ENCODE assay signal across 8 cellular contexts in the genomic region with DNA sequence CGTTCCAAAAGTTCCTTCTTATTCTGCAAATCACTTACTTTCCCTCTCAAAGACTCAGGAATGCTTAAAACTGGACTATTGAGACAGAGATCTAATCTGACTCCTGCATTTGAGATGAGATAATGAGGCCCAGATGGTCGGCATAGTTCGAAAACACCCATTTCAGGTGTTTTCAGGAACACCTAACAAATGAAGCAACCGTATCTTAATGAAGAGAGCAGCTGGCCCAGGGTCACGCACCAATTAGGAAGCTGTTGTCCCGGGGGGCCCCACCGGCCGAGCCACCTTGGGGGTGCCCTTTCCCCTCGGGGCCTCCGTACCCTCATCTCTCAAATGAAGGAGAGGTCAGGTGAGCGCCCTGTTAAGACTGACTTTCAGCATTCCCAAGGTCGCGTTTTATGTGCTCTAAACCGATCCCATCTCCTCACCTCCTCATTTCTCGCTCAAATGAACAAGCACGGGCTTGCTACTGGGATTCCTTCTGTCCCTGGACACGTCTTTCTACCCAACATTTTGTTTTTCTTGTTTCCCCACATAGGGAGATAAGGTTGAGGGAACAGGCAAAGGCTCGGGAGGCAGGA. TPM values are rescaled to one million over a fixed set of nuclear protein-coding genes. Genes with fewer than 3 reads are reported as not detected.
A peak's percentile ranks its signal among the peaks of the same experiment; 100 is the strongest.
DNase-seq lines count a peak whose midpoint lies in the region; ATAC-seq and TF ChIP-seq lines count a peak whose summit lies in the region.

No MANE protein-coding gene starts in this region.

- CTCF ChIA-PET in AG04449 (lab: Yijun Ruan, JAX), result no interaction called here

- TF ChIP-seq CTCF in AG04449 (IDR thresholded peaks at IDR 0.05; ENCODE audit: insufficient read depth, low read length, missing control alignments) (no peak), breast epithelium (IDR thresholded peaks at IDR 0.05) (no peak), liver (IDR thresholded peaks at IDR 0.05; ENCODE audit: low read depth, low read length, missing input control) (no peak), type B pancreatic cell (conservative IDR thresholded peaks at IDR 0.05) (no peak)

- peaks cover 6% of the 10 kb centered on the region for H3K9me3 Mint-ChIP-seq in type B pancreatic cell

- DNase-seq in AG04449 (ENCODE audit: low read depth, low spot score) (no peak), breast epithelium (ENCODE audit: low spot score in 2 of 2) (no peak), type B pancreatic cell (ENCODE audit: extremely low spot score, unreplicated experiment) (no peak), NCI-H1417 treated with DMSO at 0.1 percent for 48 hours (lab: John Stamatoyannopoulos, UW) (no peak), Kasumi-1 (lab: John Stamatoyannopoulos, UW) (no peak)

- H3K4me1 ChIP-seq in breast epithelium (peaks cover 8 to 10% of the 10 kb centered on the region in 2 donors), liver (ENCODE audit: control insufficient read depth in 4 of 4, insufficient read depth in 4 of 4, low read length in 3 of 4) (peaks cover 11 to 30% (median 17%) of the 10 kb centered on the region in 4 donors)

- H3K36me3 Mint-ChIP-seq in type B pancreatic cell, result peaks cover 3% of the 10 kb centered on the region

- H3K4me1 Mint-ChIP-seq in type B pancreatic cell (ENCODE audit: unreplicated experiment), result peaks cover 18% of the 10 kb centered on the region

- H3K9me3 ChIP-seq in breast epithelium, result no peaks in the 10 kb centered on the region
- no peaks in the 10 kb centered on the region for H3K9me3 ChIP-seq in liver (ENCODE audit: control insufficient read depth in 4 of 4, low read length in 3 of 4)

- no peaks in the 10 kb centered on the region for H3K36me3 ChIP-seq in breast epithelium
- H3K36me3 ChIP-seq in liver (ENCODE audit: control insufficient read depth in 4 of 4, insufficient read depth in 3 of 4, low read depth in 1 of 4, low read length in 3 of 4), result peaks cover 0 to 5% (median 1%) of the 10 kb centered on the region in 4 donors

- POLR2A ChIA-PET in AG04449 (lab: Yijun Ruan, JAX), result no interaction called here

- H3K27me3 ChIP-seq in breast epithelium (no peaks in the 10 kb centered on the region), liver (ENCODE audit: control insufficient read depth in 4 of 4, insufficient read depth in 4 of 4, low read length in 3 of 4) (no peaks in the 10 kb centered on the region)

- peak overlapping the region; percentile 92 for H3K4me3 ChIP-seq in AG04449 (ENCODE audit: low read depth, low read length)
- H3K4me3 ChIP-seq in breast epithelium, result peak overlapping the region; percentile 74 to 90 (median 77)
- H3K4me3 ChIP-seq in liver (ENCODE audit: low read depth in 1 of 3, low read length in 3 of 3), result peak overlapping the region; percentile 65 to 97 (median 92)

- TF ChIP-seq POLR2A in breast epithelium (IDR thresholded peaks at IDR 0.05), result no peak

- peaks cover 15% of the 10 kb centered on the region for H3K27me3 Mint-ChIP-seq in type B pancreatic cell

- ATAC-seq in HG03469 (IDR thresholded peaks at IDR 0.05; ENCODE audit: unreplicated experiment) (peak; percentile 10), GM21723 (IDR thresholded peaks at IDR 0.05; ENCODE audit: unreplicated experiment) (no peak)

- 15% methylated on average over 18 of the region's 18 CpGs for WGBS in liver

- TF ChIP-seq RAD21 in liver (IDR thresholded peaks at IDR 0.05), result no peak

- H3K27ac Mint-ChIP-seq in type B pancreatic cell, result peak overlapping the region; percentile 43

- peak overlapping the region; percentile 99 for H3K4me3 Mint-ChIP-seq in type B pancreatic cell

- H3K27ac ChIP-seq in breast epithelium (peak overlapping the region in 1 of 2 donors; percentile 74), liver (ENCODE audit: low read depth in 1 of 2, low read length in 2 of 2) (no peak overlapping the region)

- intact Hi-C loops in breast epithelium (cut with DNase I; ENCODE audit: low total_unique reads), result no loop called here

- H3K9ac ChIP-seq in liver (ENCODE audit: low read depth in 1 of 2, low read length in 2 of 2), result peak overlapping the region in 1 of 2 donors; percentile 43

TF ChIP-seq in liver, 16 proteins besides CTCF, POLR2A, EP300 and RAD21:
- TF ChIP-seq FOXA1 (IDR thresholded peaks at IDR 0.05), result no peak
- no peak for TF ChIP-seq YY1 (IDR thresholded peaks at IDR 0.05)
- TF ChIP-seq, protein P1, sequence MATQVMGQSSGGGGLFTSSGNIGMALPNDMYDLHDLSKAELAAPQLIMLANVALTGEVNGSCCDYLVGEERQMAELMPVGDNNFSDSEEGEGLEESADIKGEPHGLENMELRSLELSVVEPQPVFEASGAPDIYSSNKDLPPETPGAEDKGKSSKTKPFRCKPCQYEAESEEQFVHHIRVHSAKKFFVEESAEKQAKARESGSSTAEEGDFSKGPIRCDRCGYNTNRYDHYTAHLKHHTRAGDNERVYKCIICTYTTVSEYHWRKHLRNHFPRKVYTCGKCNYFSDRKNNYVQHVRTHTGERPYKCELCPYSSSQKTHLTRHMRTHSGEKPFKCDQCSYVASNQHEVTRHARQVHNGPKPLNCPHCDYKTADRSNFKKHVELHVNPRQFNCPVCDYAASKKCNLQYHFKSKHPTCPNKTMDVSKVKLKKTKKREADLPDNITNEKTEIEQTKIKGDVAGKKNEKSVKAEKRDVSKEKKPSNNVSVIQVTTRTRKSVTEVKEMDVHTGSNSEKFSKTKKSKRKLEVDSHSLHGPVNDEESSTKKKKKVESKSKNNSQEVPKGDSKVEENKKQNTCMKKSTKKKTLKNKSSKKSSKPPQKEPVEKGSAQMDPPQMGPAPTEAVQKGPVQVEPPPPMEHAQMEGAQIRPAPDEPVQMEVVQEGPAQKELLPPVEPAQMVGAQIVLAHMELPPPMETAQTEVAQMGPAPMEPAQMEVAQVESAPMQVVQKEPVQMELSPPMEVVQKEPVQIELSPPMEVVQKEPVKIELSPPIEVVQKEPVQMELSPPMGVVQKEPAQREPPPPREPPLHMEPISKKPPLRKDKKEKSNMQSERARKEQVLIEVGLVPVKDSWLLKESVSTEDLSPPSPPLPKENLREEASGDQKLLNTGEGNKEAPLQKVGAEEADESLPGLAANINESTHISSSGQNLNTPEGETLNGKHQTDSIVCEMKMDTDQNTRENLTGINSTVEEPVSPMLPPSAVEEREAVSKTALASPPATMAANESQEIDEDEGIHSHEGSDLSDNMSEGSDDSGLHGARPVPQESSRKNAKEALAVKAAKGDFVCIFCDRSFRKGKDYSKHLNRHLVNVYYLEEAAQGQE (IDR thresholded peaks at IDR 0.05), result no peak
- TF ChIP-seq, protein P2, sequence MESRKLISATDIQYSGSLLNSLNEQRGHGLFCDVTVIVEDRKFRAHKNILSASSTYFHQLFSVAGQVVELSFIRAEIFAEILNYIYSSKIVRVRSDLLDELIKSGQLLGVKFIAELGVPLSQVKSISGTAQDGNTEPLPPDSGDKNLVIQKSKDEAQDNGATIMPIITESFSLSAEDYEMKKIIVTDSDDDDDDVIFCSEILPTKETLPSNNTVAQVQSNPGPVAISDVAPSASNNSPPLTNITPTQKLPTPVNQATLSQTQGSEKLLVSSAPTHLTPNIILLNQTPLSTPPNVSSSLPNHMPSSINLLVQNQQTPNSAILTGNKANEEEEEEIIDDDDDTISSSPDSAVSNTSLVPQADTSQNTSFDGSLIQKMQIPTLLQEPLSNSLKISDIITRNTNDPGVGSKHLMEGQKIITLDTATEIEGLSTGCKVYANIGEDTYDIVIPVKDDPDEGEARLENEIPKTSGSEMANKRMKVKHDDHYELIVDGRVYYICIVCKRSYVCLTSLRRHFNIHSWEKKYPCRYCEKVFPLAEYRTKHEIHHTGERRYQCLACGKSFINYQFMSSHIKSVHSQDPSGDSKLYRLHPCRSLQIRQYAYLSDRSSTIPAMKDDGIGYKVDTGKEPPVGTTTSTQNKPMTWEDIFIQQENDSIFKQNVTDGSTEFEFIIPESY (IDR thresholded peaks at IDR 0.05), result no peak
- TF ChIP-seq, protein P3, sequence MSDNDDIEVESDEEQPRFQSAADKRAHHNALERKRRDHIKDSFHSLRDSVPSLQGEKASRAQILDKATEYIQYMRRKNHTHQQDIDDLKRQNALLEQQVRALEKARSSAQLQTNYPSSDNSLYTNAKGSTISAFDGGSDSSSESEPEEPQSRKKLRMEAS (IDR thresholded peaks at IDR 0.05), result no peak
- no peak for TF ChIP-seq NR2F2 (IDR thresholded peaks at IDR 0.05)
- no peak for TF ChIP-seq GABPA (IDR thresholded peaks at IDR 0.05 in 1 of 2, conservative IDR thresholded peaks at IDR 0.05 in 1 of 2)
- no peak for TF ChIP-seq FOXA2 (IDR thresholded peaks at IDR 0.05)
- no peak for TF ChIP-seq SP1 (IDR thresholded peaks at IDR 0.05)
- no peak for TF ChIP-seq TAF1 (conservative IDR thresholded peaks at IDR 0.05)
- TF ChIP-seq HNF4G (IDR thresholded peaks at IDR 0.05), result no peak
- no peak for TF ChIP-seq JUND (IDR thresholded peaks at IDR 0.05)
- no peak for TF ChIP-seq EGR1 (IDR thresholded peaks at IDR 0.05; ENCODE audit: low read depth in 2 of 2)
- no peak for TF ChIP-seq RXRA (IDR thresholded peaks at IDR 0.05)
- TF ChIP-seq HNF4A (conservative IDR thresholded peaks at IDR 0.05), result no peak
- TF ChIP-seq, protein P4, sequence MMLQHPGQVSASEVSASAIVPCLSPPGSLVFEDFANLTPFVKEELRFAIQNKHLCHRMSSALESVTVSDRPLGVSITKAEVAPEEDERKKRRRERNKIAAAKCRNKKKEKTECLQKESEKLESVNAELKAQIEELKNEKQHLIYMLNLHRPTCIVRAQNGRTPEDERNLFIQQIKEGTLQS (IDR thresholded peaks at IDR 0.05), result no peak
TF ChIP-seq in liver: peak in this region for 0.

RNA-seq across cellular contexts. Expression of a gene that starts 0.8 kb away (rescaled TPM):
- total RNA-seq in breast epithelium, result 100 to 1,000 TPM; 104 to 204 (median 111) TPM
- 100 to 1,000 TPM in 1 of 2 donors, 10 to 100 TPM in 1; 46.1 to 103 TPM for total RNA-seq in liver
- 100 to 1,000 TPM; 113 to 134 TPM for polyA plus RNA-seq in liver
- 152 and 212 TPM in 2 replicates for total RNA-seq in type B pancreatic cell (ENCODE audit: low replicate concordance)
